18 cellular contexts compared by ENCODE assay signal in genomic region chr1:207832796-207833195, GRCh38.
A peak's percentile ranks its signal among the peaks of the same experiment; 100 is the strongest.
DNase-seq lines count a peak whose midpoint lies in the region; ATAC-seq and TF ChIP-seq lines count a peak whose summit lies in the region.
"Had no signal": no experiment of that assay in that cellular context is flagged by ENCODE, and none has a peak within 500 bp of the region (broad histone marks: within the 10 kb centered on the region; RNA-seq: fewer than 3 reads in every experiment).

No MANE protein-coding gene starts in this region.

- H3K36me3 ChIP-seq in tibial nerve = no peaks in the 10 kb centered on the region
- H3K36me3 ChIP-seq: left lung had no signal

- peaks cover 0 to 83% (median 22%) of the 10 kb centered on the region in 4 donors for H3K4me1 ChIP-seq in tibial nerve

- peak overlapping the region in 3 of 4 donors; percentile 2 to 97 (median 69) for H3K27ac ChIP-seq in tibial nerve

- 95 to 97% methylated on average over 8 of the region's 8 CpGs for WGBS in tibial nerve, 2 donors

- no peaks in the 10 kb centered on the region for H3K9me3 Mint-ChIP-seq in activated naive CD4-positive, alpha-beta T cell treated with anti-CD3 and anti-CD28 coated beads, Interleukin-2, amount 50 U/mL, for 24 hours
- no peaks in the 10 kb centered on the region for H3K9me3 Mint-ChIP-seq in activated naive CD8-positive, alpha-beta T cell (ENCODE audit: low read depth)
- H3K9me3 Mint-ChIP-seq in memory B cell = no peaks in the 10 kb centered on the region

- H3K9me3 ChIP-seq in tibial nerve = no peaks in the 10 kb centered on the region
- H3K9me3 ChIP-seq: left lung had no signal

- H3K27me3 ChIP-seq in tibial nerve = no peaks in the 10 kb centered on the region
- H3K27me3 ChIP-seq: left lung had no signal

- H3K27me3 Mint-ChIP-seq in activated naive CD4-positive, alpha-beta T cell treated with anti-CD3 and anti-CD28 coated beads, Interleukin-2, amount 50 U/mL, for 24 hours = no peaks in the 10 kb centered on the region
- H3K27me3 Mint-ChIP-seq in activated naive CD8-positive, alpha-beta T cell = no peaks in the 10 kb centered on the region
- H3K27me3 Mint-ChIP-seq in memory B cell = no peaks in the 10 kb centered on the region

- H3K4me3 ChIP-seq in tibial nerve = no peak overlapping the region
- H3K4me3 ChIP-seq: left lung, smooth muscle cell had no signal

- peak overlapping the region; percentile 11 for H3K4me3 Mint-ChIP-seq in activated naive CD4-positive, alpha-beta T cell treated with anti-CD3 and anti-CD28 coated beads, Interleukin-2, amount 50 U/mL, for 24 hours
- H3K4me3 Mint-ChIP-seq in activated naive CD8-positive, alpha-beta T cell = peak overlapping the region; percentile 85
- no peak overlapping the region for H3K4me3 Mint-ChIP-seq in memory B cell

- no peak for DNase-seq in activated naive CD4-positive, alpha-beta T cell treated with Interleukin-2 at 50 U/mL for 16 hours
- DNase-seq in memory B cell (ENCODE audit: low spot score in 2 of 2) (no peak), tibial nerve (ENCODE audit: low spot score in 2 of 2) (no peak), NCI-H69 (lab: John Stamatoyannopoulos, UW) (no peak)
- DNase-seq: activated CD8-positive, alpha-beta memory T cell treated with anti-CD3 and anti-CD28 coated beads for 24 hours; anterior cingulate cortex; DMS53; IMR-90; left lung; NCI-H1436; NCI-H510A; nucleus accumbens had no signal

- no peak for TF ChIP-seq POLR2A in tibial nerve (IDR thresholded peaks at IDR 0.05)

- TF ChIP-seq EP300 in tibial nerve (IDR thresholded peaks at IDR 0.05) = no peak

- peaks cover 99% of the 10 kb centered on the region for H3K4me1 Mint-ChIP-seq in activated naive CD4-positive, alpha-beta T cell treated with anti-CD3 and anti-CD28 coated beads, Interleukin-2, amount 50 U/mL, for 24 hours
- H3K4me1 Mint-ChIP-seq in activated naive CD8-positive, alpha-beta T cell (ENCODE audit: low read depth) = peaks cover 97% of the 10 kb centered on the region
- peaks cover 60% of the 10 kb centered on the region for H3K4me1 Mint-ChIP-seq in memory B cell

- no peak for ATAC-seq in memory B cell (ENCODE audit: low read depth)
- no peak for ATAC-seq in HG03457 (IDR thresholded peaks at IDR 0.05; ENCODE audit: unreplicated experiment)
- ATAC-seq in HG02798 (IDR thresholded peaks at IDR 0.05; ENCODE audit: poor library complexity, unreplicated experiment) = no peak
- ATAC-seq: left lung, Panc1 had no signal

- no peak for TF ChIP-seq CTCF in tibial nerve (IDR thresholded peaks at IDR 0.05)

- H3K27ac Mint-ChIP-seq in activated naive CD4-positive, alpha-beta T cell treated with anti-CD3 and anti-CD28 coated beads, Interleukin-2, amount 50 U/mL, for 24 hours = peak overlapping the region; percentile 93
- peak overlapping the region; percentile 97 for H3K27ac Mint-ChIP-seq in activated naive CD8-positive, alpha-beta T cell
- peak overlapping the region; percentile 79 for H3K27ac Mint-ChIP-seq in memory B cell

- H3K36me3 Mint-ChIP-seq in activated naive CD4-positive, alpha-beta T cell treated with anti-CD3 and anti-CD28 coated beads, Interleukin-2, amount 50 U/mL, for 24 hours = peaks cover 6% of the 10 kb centered on the region
- H3K36me3 Mint-ChIP-seq in activated naive CD8-positive, alpha-beta T cell = peaks cover 2% of the 10 kb centered on the region
- peaks cover 4% of the 10 kb centered on the region for H3K36me3 Mint-ChIP-seq in memory B cell
